1 cellular context compared by ENCODE assay signal in genomic region chr14:93186461-93186860, GRCh38.
TF ChIP-seq lines count a peak whose summit lies in the region.

No MANE protein-coding gene starts in this region.

TF ChIP-seq in GM12878, 131 proteins besides CTCF, POLR2A, EP300 and RAD21:
- TF ChIP-seq GATAD2B (conservative IDR thresholded peaks at IDR 0.05; ENCODE audit: low read depth) (no peak), E2F4 (IDR thresholded peaks at IDR 0.05; ENCODE audit: low read depth, low read length) (no peak), NFIC (IDR thresholded peaks at IDR 0.05; ENCODE audit: low read depth, low read length) (no peak), FOXK2 (IDR thresholded peaks at IDR 0.05) (no peak), RBBP5 (conservative IDR thresholded peaks at IDR 0.05) (no peak), SIN3A (IDR thresholded peaks at IDR 0.05; ENCODE audit: low read depth, low read length) (no peak), SMC3 (IDR thresholded peaks at IDR 0.05; ENCODE audit: borderline replicate concordance, low read length) (no peak), NFYA (IDR thresholded peaks at IDR 0.05; ENCODE audit: borderline replicate concordance, low read depth, low read length) (no peak), DPF2 (IDR thresholded peaks at IDR 0.05) (no peak), YBX1 (IDR thresholded peaks at IDR 0.05) (no peak), WRNIP1 (IDR thresholded peaks at IDR 0.05; ENCODE audit: borderline replicate concordance, low read depth, low read length) (no peak), E4F1 (IDR thresholded peaks at IDR 0.05; ENCODE audit: borderline replicate concordance, partially characterized antibody) (no peak), ZBTB4 (CRISPR knock-in tag; IDR thresholded peaks at IDR 0.05) (no peak), CEBPB (IDR thresholded peaks at IDR 0.05; ENCODE audit: borderline replicate concordance in 1 of 2, low read depth in 2 of 2, low read length in 2 of 2) (no peak), ZNF687 (IDR thresholded peaks at IDR 0.05) (no peak), CREM (IDR thresholded peaks at IDR 0.05; ENCODE audit: low read depth) (no peak), NR2C1 (IDR thresholded peaks at IDR 0.05) (no peak), ZBTB11 (CRISPR knock-in tag; IDR thresholded peaks at IDR 0.05) (no peak), NR2F1 (conservative IDR thresholded peaks at IDR 0.05) (no peak)
